In genomic region chr7:30445770-30446169, GRCh38 we compare ENCODE assay signal across 8 cellular contexts. TPM values are rescaled to one million over a fixed set of nuclear protein-coding genes. Genes with fewer than 3 reads are reported as not detected.
DNase-seq lines count a peak whose midpoint lies in the region; ATAC-seq and TF ChIP-seq lines count a peak whose summit lies in the region.

No MANE protein-coding gene starts in this region.

- peak; percentile 99 for ATAC-seq in GM19395 (IDR thresholded peaks at IDR 0.05; ENCODE audit: unreplicated experiment)
- peak; percentile 100 for ATAC-seq in HG03439 (IDR thresholded peaks at IDR 0.05; ENCODE audit: unreplicated experiment)

- DNase-seq in C1 segment of cervical spinal cord (lab: John Stamatoyannopoulos, UW), result peak in 8 of 14 donors; percentile 19 to 68 (median 48)
- DNase-seq in Peyer's patch, result peak; percentile 68 to 95 (median 93)
- peak; percentile 69 for DNase-seq in activated naive CD4-positive, alpha-beta T cell treated with Interleukin-2 at 50 U/mL for 16 hours
- peak; percentile 69 for DNase-seq in iris pigment epithelial cell (ENCODE audit: low read depth)
- DNase-seq in stimulated activated CD8-positive, alpha-beta memory T cell treated with anti-CD3 and anti-CD28 coated beads, Interleukin-12 subunit alpha, Interleukin-12 subunit beta, amount 100 ng/mL, for 4 hours (ENCODE audit: low read depth), result peak; percentile 53
- no peak for DNase-seq in iPS-NIHi7 (ENCODE audit: extremely low spot score)

- H3K4me3 ChIP-seq in Peyer's patch, result no peak overlapping the region

- H3K4me1 ChIP-seq in Peyer's patch, result no peaks in the 10 kb centered on the region

- no peak for TF ChIP-seq POLR2A in Peyer's patch (IDR thresholded peaks at IDR 0.05)

- peak; percentile 33 to 57 (median 49) for TF ChIP-seq CTCF in Peyer's patch (IDR thresholded peaks at IDR 0.05)

- H3K27ac ChIP-seq in Peyer's patch, result peak overlapping the region in 1 of 4 donors; percentile 11

- no peaks in the 10 kb centered on the region for H3K9me3 ChIP-seq in Peyer's patch

- H3K36me3 ChIP-seq in Peyer's patch, result peaks cover 0 to 25% (median 0%) of the 10 kb centered on the region in 3 donors

- H3K27me3 ChIP-seq in Peyer's patch, result no peaks in the 10 kb centered on the region

RNA-seq across cellular contexts. Expression of gene NOD1, which starts 32.8 kb away (rescaled TPM):
- total RNA-seq in Peyer's patch, result 10 to 100 TPM in 3 of 4 donors, 1 to 10 TPM in 1; 4.0 to 29.7 (median 21.0) TPM

RNA-seq across cellular contexts. Expression of gene GGCT, which starts 58.9 kb away (rescaled TPM):
- 10 to 100 TPM; 18.1 to 24.8 (median 19.2) TPM for total RNA-seq in Peyer's patch
